ENCODE assay signal across 9 cellular contexts in the genomic region with DNA sequence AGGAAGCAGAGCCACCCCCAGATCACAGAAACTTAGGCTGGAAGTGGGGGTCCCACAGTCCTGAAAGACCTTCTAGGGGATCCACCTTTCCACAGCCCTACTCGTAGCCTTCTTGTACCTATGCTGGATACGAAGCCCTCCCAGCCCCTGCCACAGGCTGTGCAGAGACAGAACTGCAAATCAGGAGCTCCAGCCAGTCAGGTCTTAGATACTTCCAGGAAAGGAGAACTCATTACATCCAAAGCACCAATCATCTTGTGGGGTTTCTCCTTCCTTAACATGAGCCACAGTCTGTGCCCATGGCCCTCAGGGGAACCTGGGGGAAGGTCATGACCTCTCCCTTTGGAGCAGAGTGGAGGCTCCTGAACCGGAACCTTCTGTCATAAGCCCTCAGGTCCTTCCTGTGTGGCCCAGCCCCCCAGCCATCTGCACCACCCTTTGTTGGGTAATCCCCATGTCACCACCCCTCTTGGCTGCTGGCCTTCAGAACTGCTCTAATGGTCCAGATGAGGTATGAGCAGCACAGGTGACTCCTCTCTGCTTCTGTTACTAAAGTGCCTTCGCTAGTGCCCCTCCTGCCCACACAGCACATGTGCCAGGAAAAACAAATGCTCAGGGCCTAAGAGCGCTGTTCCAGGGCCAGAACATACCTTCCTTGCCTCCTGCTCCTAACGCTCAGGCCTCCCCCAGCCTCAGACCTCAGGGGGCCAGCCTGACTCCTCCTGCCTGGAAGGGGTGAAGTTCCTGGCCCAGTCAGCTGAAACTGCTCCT. TPM values are rescaled to one million over a fixed set of nuclear protein-coding genes. Genes with fewer than 3 reads are reported as not detected.
DNase-seq lines count a peak whose midpoint lies in the region; ATAC-seq and TF ChIP-seq lines count a peak whose summit lies in the region.
"Had no signal": no experiment of that assay in that cellular context is flagged by ENCODE, and none has a peak within 500 bp of the region (broad histone marks: within the 10 kb centered on the region; RNA-seq: fewer than 3 reads in every experiment).

No MANE protein-coding gene starts in this region.

- peaks cover 92% of the 10 kb centered on the region for H3K27me3 Mint-ChIP-seq in T-helper 17 cell
- H3K27me3 Mint-ChIP-seq in memory B cell, result peaks cover 43% of the 10 kb centered on the region

- H3K9me3 ChIP-seq in T-helper 17 cell (ENCODE audit: control insufficient read depth, low read length, poor library complexity, severe bottlenecking), result no peaks in the 10 kb centered on the region

- ATAC-seq in T-helper 17 cell (peak; percentile 32), memory B cell (ENCODE audit: low read depth) (peak; percentile 64)

- peak; percentile 85 for DNase-seq in D341Med (ENCODE audit: low spot score)
- peak; percentile 94 for DNase-seq in NB4 (ENCODE audit: low read depth)
- DNase-seq in T-helper 17 cell, result no peak
- no peak for DNase-seq in memory B cell (ENCODE audit: low spot score in 2 of 2)
- DNase-seq in activated gamma-delta T cell treated with Interleukin-2 at 50 U/mL for 16 hours, result no peak
- no peak for DNase-seq in GM19240 (ENCODE audit: insufficient read length, low spot score)
- no peak for DNase-seq in activated CD4-positive, CD25-positive, alpha-beta regulatory T cell treated with anti-CD3 and anti-CD28 coated beads, Interleukin-2, amount 50 U/mL, for 72 hours
- DNase-seq in NCI-H748 (lab: John Stamatoyannopoulos, UW; ENCODE audit: unreplicated experiment), result no peak
- DNase-seq: NCI-H1417 treated with DMSO at 0.1 percent for 48 hours had no signal

- H3K9me3 Mint-ChIP-seq in memory B cell, result no peaks in the 10 kb centered on the region

- H3K4me3 ChIP-seq in NB4 (ENCODE audit: low read depth, low read length), result peak overlapping the region; percentile 23

- no peak for TF ChIP-seq CTCF in NB4 (IDR thresholded peaks at IDR 0.05; ENCODE audit: low read depth, low read length)

- H3K36me3 Mint-ChIP-seq in T-helper 17 cell (ENCODE audit: low read depth) (no peaks in the 10 kb centered on the region), memory B cell (no peaks in the 10 kb centered on the region)

- TF ChIP-seq POLR2A in NB4 (IDR thresholded peaks at IDR 0.05; ENCODE audit: extremely low read depth, insufficient read length), result no peak

- H3K4me1 Mint-ChIP-seq in T-helper 17 cell (peaks cover 37% of the 10 kb centered on the region), memory B cell (peaks cover 15% of the 10 kb centered on the region)

- H3K4me3 Mint-ChIP-seq in T-helper 17 cell, result peak overlapping the region; percentile 85
- no peak overlapping the region for H3K4me3 Mint-ChIP-seq in memory B cell

- H3K27ac Mint-ChIP-seq in T-helper 17 cell, result no peak overlapping the region
- H3K27ac Mint-ChIP-seq in memory B cell, result no peak overlapping the region

RNA-seq across cellular contexts. Expression of a gene that starts 14.6 kb away (rescaled TPM):
- under 1 TPM; 0.26 to 0.52 TPM for total RNA-seq in T-helper 17 cell

Comparison
In these comparisons a context has a peak if more than half of its experiments do, and no peak if none do; other contexts are left out.
1. DNase-seq: peak in D341Med (single experiment) and NB4 (single experiment); none in T-helper 17 cell (0 of 3), memory B cell (0 of 2), activated gamma-delta T cell treated with Interleukin-2 at 50 U/mL for 16 hours (single experiment), GM19240 (single experiment), activated CD4-positive, CD25-positive, alpha-beta regulatory T cell treated with anti-CD3 and anti-CD28 coated beads, Interleukin-2, amount 50 U/mL, for 72 hours (single experiment) and NCI-H748 (single experiment).